In the genomic region with DNA sequence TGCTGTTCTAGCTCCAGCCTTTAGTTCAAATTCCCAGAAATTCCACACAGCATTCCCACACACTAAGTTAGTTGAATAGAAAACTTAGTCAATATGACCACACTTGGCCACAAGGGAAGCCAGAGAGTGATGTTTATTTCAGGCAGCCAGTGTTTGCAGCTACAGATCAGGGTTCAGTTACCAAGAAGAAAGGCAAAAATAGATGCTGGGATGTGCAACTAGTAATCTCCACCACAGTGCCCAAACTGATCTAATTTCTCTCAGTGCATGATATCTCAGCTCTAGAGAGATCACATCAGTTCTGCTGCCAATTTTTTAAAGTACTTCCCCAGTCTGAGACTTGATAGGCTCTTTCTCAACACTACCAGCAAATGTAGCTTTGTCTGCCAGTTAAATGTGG, we compare ENCODE assay signal across 18 cellular contexts. TPM values are rescaled to one million over a fixed set of nuclear protein-coding genes. Genes with fewer than 3 reads are reported as not detected.
A peak's percentile ranks its signal among the peaks of the same experiment; 100 is the strongest.
DNase-seq lines count a peak whose midpoint lies in the region; ATAC-seq and TF ChIP-seq lines count a peak whose summit lies in the region.
"Had no signal": no experiment of that assay in that cellular context is flagged by ENCODE, and none has a peak within 500 bp of the region (broad histone marks: within the 10 kb centered on the region; RNA-seq: fewer than 3 reads in every experiment).

No MANE protein-coding gene starts in this region.

- TF ChIP-seq CTCF in cardiac muscle cell (IDR thresholded peaks at IDR 0.05; ENCODE audit: low read depth, low read length), result no peak
- TF ChIP-seq CTCF in right atrium auricular region (IDR thresholded peaks at IDR 0.05), result no peak
- no peak for TF ChIP-seq CTCF in brain (conservative IDR thresholded peaks at IDR 0.05)
- TF ChIP-seq CTCF in type B pancreatic cell (conservative IDR thresholded peaks at IDR 0.05), result peak; percentile 31
- TF ChIP-seq CTCF in transverse colon (IDR thresholded peaks at IDR 0.05), result no peak

- no peak for TF ChIP-seq POLR2A in transverse colon (IDR thresholded peaks at IDR 0.05)

- DNase-seq in cardiac muscle cell (ENCODE audit: low read depth in 1 of 2, low spot score in 1 of 2) (peak in 1 of 2 donors; percentile 17), right atrium auricular region (ENCODE audit: low spot score) (no peak), left cardiac atrium (no peak), type B pancreatic cell (ENCODE audit: extremely low spot score, unreplicated experiment) (no peak), COLO829 (ENCODE audit: low spot score) (no peak), transverse colon (no peak)
- DNase-seq: activated naive CD4-positive, alpha-beta T cell treated with Interleukin-2 at 50 U/mL for 16 hours; GDM1; MG63; naive thymus-derived CD8-positive, alpha-beta T cell; NCI-H2029; NCI-H524 treated with DMSO at 0.1 percent for 48 hours; retina; stimulated activated CD4-positive, alpha-beta T cell treated with anti-CD3 and anti-CD28 coated beads, Interleukin-2, amount 100 ng/mL, for 24 hours; T-cell had no signal

- peak overlapping the region in 3 of 5 experiments; percentile 9 to 38 (median 17) for H3K27ac Mint-ChIP-seq in brain
- H3K27ac Mint-ChIP-seq in type B pancreatic cell, result no peak overlapping the region
- H3K27ac Mint-ChIP-seq: T-cell had no signal

- no peaks in the 10 kb centered on the region for H3K27me3 ChIP-seq in cardiac muscle cell
- H3K27me3 ChIP-seq in right atrium auricular region, result no peaks in the 10 kb centered on the region
- no peaks in the 10 kb centered on the region for H3K27me3 ChIP-seq in transverse colon
- H3K27me3 ChIP-seq: MG63 had no signal

- no peak overlapping the region for H3K4me3 ChIP-seq in cardiac muscle cell
- no peak overlapping the region for H3K4me3 ChIP-seq in right atrium auricular region
- H3K4me3 ChIP-seq in transverse colon, result no peak overlapping the region
- H3K4me3 ChIP-seq: MG63 had no signal

- H3K9me3 ChIP-seq in cardiac muscle cell (ENCODE audit: low read depth), result no peaks in the 10 kb centered on the region
- H3K9me3 ChIP-seq in right atrium auricular region, result no peaks in the 10 kb centered on the region
- H3K9me3 ChIP-seq in transverse colon, result no peaks in the 10 kb centered on the region
- H3K9me3 ChIP-seq: MG63 had no signal

- no peaks in the 10 kb centered on the region for H3K27me3 Mint-ChIP-seq in brain
- no peaks in the 10 kb centered on the region for H3K27me3 Mint-ChIP-seq in type B pancreatic cell
- H3K27me3 Mint-ChIP-seq: naive thymus-derived CD8-positive, alpha-beta T cell; T-cell had no signal

- peak; percentile 15 to 44 for ATAC-seq in left cardiac atrium
- no peak for ATAC-seq in HG02870 (IDR thresholded peaks at IDR 0.05; ENCODE audit: unreplicated experiment)
- ATAC-seq: naive thymus-derived CD8-positive, alpha-beta T cell; T-cell had no signal

- H3K27ac ChIP-seq in cardiac muscle cell (peak overlapping the region; percentile 94), right atrium auricular region (peak overlapping the region in 1 of 2 donors; percentile 4), transverse colon (no peak overlapping the region)
- H3K27ac ChIP-seq: epithelial cell of prostate had no signal

- TF ChIP-seq EP300 in transverse colon (IDR thresholded peaks at IDR 0.05; ENCODE audit: low read depth), result no peak

- intact Hi-C loops in left cardiac atrium (cut with DNase I), result no loop called here
- intact Hi-C loops in transverse colon (cut with DNase I; ENCODE audit: low total_unique reads), result no loop called here

- peaks cover 45% of the 10 kb centered on the region for H3K4me1 ChIP-seq in cardiac muscle cell (ENCODE audit: low read depth)
- peaks cover 0 to 16% of the 10 kb centered on the region in 2 donors for H3K4me1 ChIP-seq in right atrium auricular region
- no peaks in the 10 kb centered on the region for H3K4me1 ChIP-seq in transverse colon

- no peak overlapping the region for H3K4me3 Mint-ChIP-seq in brain
- no peak overlapping the region for H3K4me3 Mint-ChIP-seq in type B pancreatic cell
- H3K4me3 Mint-ChIP-seq: naive thymus-derived CD8-positive, alpha-beta T cell; T-cell had no signal

- H3K36me3 Mint-ChIP-seq in brain (peaks cover 85% of the 10 kb centered on the region), type B pancreatic cell (peaks cover 37% of the 10 kb centered on the region)

- peaks cover 11% of the 10 kb centered on the region for H3K4me1 Mint-ChIP-seq in brain
- no peaks in the 10 kb centered on the region for H3K4me1 Mint-ChIP-seq in type B pancreatic cell (ENCODE audit: unreplicated experiment)

- in situ Hi-C loops in transverse colon (cut with MboI; ENCODE audit: low pct_ligation_motif_present in 1 of 4, low pct_unique_long_range_greater_than_20kb in 1 of 4, low sequenced_read_pairs in 3 of 4), result no loop called here

- H3K9me3 Mint-ChIP-seq in brain (no peaks in the 10 kb centered on the region), type B pancreatic cell (no peaks in the 10 kb centered on the region)
- H3K9me3 Mint-ChIP-seq: naive thymus-derived CD8-positive, alpha-beta T cell; T-cell had no signal

- H3K36me3 ChIP-seq in cardiac muscle cell (peaks cover 59% of the 10 kb centered on the region), right atrium auricular region (peaks cover 67% of the 10 kb centered on the region), transverse colon (peaks cover 0 to 80% (median 34%) of the 10 kb centered on the region in 4 donors)

RNA-seq across cellular contexts. Expression of a gene that starts 17.6 kb away (rescaled TPM):
- total RNA-seq in cardiac muscle cell (29.8 and 37.8 TPM in 2 replicates), right atrium auricular region (10 to 100 TPM; 11.5 to 12.3 TPM), left cardiac atrium (10 to 100 TPM; 18.0 to 19.3 TPM), type B pancreatic cell (ENCODE audit: low replicate concordance) (22.0 and 46.1 TPM in 2 replicates), transverse colon (10 to 100 TPM; 25.4 to 55.1 (median 33.1) TPM)
- polyA plus RNA-seq in cardiac muscle cell (33.7 and 36.6 TPM in 2 replicates), brain (ENCODE audit: insufficient read depth, low read depth, low replicate concordance) (6.9 TPM)

RNA-seq across cellular contexts. Expression of a gene that starts 38.9 kb away (rescaled TPM):
- total RNA-seq in cardiac muscle cell (8.1 and 18.1 TPM in 2 replicates), right atrium auricular region (1 to 10 TPM; 3.4 to 4.0 TPM), left cardiac atrium (1 to 10 TPM; 2.4 to 2.7 TPM), type B pancreatic cell (ENCODE audit: low replicate concordance) (28.0 and 46.0 TPM in 2 replicates), transverse colon (100 to 1,000 TPM in 3 of 4 donors, 10 to 100 TPM in 1; 94.0 to 221 (median 121) TPM)
- polyA plus RNA-seq in cardiac muscle cell (7.0 and 10.6 TPM in 2 replicates), brain (ENCODE audit: insufficient read depth, low read depth, low replicate concordance) (8.4 TPM)

RNA-seq across cellular contexts. Expression of a gene that starts 56.9 kb away (rescaled TPM):
- total RNA-seq in cardiac muscle cell, result 91.8 and 114 TPM in 2 replicates
- 128 and 131 TPM in 2 replicates for polyA plus RNA-seq in cardiac muscle cell
- 10 to 100 TPM; 60.1 to 88.4 TPM for total RNA-seq in right atrium auricular region
- 126 TPM for polyA plus RNA-seq in brain (ENCODE audit: insufficient read depth, low read depth, low replicate concordance)
- 10 to 100 TPM; 47.3 to 52.0 TPM for total RNA-seq in left cardiac atrium
- total RNA-seq in type B pancreatic cell (ENCODE audit: low replicate concordance), result 69.7 and 74.2 TPM in 2 replicates
- 100 to 1,000 TPM in 1 of 4 donors, 10 to 100 TPM in 3; 32.5 to 104 (median 77.1) TPM for total RNA-seq in transverse colon

RNA-seq across cellular contexts. Expression of a gene that starts 57.0 kb away (rescaled TPM):
- total RNA-seq in cardiac muscle cell (6.1 and 7.6 TPM in 2 replicates), right atrium auricular region (1 to 10 TPM; 5.5 to 7.1 TPM), left cardiac atrium (1 to 10 TPM; 4.8 to 6.5 TPM), type B pancreatic cell (ENCODE audit: low replicate concordance) (11.3 and 19.2 TPM in 2 replicates), transverse colon (10 to 100 TPM in 1 of 4 donors, 1 to 10 TPM in 3; 1.1 to 12.7 (median 3.3) TPM)
- polyA plus RNA-seq in cardiac muscle cell (6.9 and 12.3 TPM in 2 replicates), brain (ENCODE audit: insufficient read depth, low read depth, low replicate concordance) (9.2 TPM)
